In genomic region chr1:66919828-66920227, GRCh38 we compare ENCODE assay signal across 32 cellular contexts.
"Had no signal": no experiment of that assay in that cellular context is flagged by ENCODE, and none has a peak within 500 bp of the region (broad histone marks: within the 10 kb centered on the region; RNA-seq: fewer than 3 reads in every experiment).

No MANE protein-coding gene starts in this region.

- H3K36me3 ChIP-seq: adrenal gland, brain microvascular endothelial cell, breast epithelium had no signal

- ATAC-seq: activated CD4-positive, alpha-beta T cell treated with anti-CD3 and anti-CD28 coated beads for 36 hours; activated CD4-positive, CD25-positive, alpha-beta regulatory T cell treated with anti-CD3 and anti-CD28 coated beads, Interleukin-2, amount 50 U/mL, for 24 hours; activated CD8-positive, alpha-beta memory T cell treated with anti-CD3 and anti-CD28 coated beads, Interleukin-2, amount 10 ng/mL, durations not matched to agents 7 days and 5 days; activated CD8-positive, alpha-beta T cell treated with anti-CD3 and anti-CD28 coated beads, Interleukin-2, amount 10 ng/mL, durations not matched to agents 7 days and 5 days; activated naive CD4-positive, alpha-beta T cell treated with anti-CD3 and anti-CD28 coated beads, Interleukin-2, amount 50 U/mL, for 72 hours; body of pancreas; WTC11 had no signal

- DNase-seq: activated CD4-positive, alpha-beta memory T cell treated with anti-CD3 and anti-CD28 coated beads, Interleukin-2, amount 10 ng/mL, durations not matched to agents 7 days and 5 days; activated CD4-positive, alpha-beta T cell treated with anti-CD3 and anti-CD28 coated beads for 1 hour; activated CD4-positive, alpha-beta T cell treated with anti-CD3 and anti-CD28 coated beads for 36 hours; activated CD4-positive, alpha-beta T cell treated with anti-CD3 and anti-CD28 coated beads for 48 hours; activated CD4-positive, alpha-beta T cell treated with anti-CD3 and anti-CD28 coated beads, Interleukin-2, amount 10 ng/mL, durations not matched to agents 7 days and 5 days; activated CD4-positive, alpha-beta T cell treated with anti-CD3 and anti-CD28 coated beads, Interleukin-2, amount 50 U/mL, for 48 hours; activated CD4-positive, CD25-positive, alpha-beta regulatory T cell; activated CD8-positive, alpha-beta memory T cell treated with anti-CD3 and anti-CD28 coated beads for 24 hours; activated CD8-positive, alpha-beta memory T cell treated with anti-CD3 and anti-CD28 coated beads, Interleukin-2, amount 10 ng/mL, durations not matched to agents 7 days and 5 days; activated CD8-positive, alpha-beta memory T cell treated with anti-CD3 and anti-CD28 coated beads, Interleukin-2, amount 50 U/mL, for 48 hours; activated CD8-positive, alpha-beta T cell treated with anti-CD3 and anti-CD28 coated beads, Interleukin-2, amount 10 ng/mL, durations not matched to agents 7 days and 5 days; activated effector memory CD4-positive, alpha-beta T cell treated with Interleukin-2 at 50 U/mL for 16 hours; activated gamma-delta T cell; activated naive CD4-positive, alpha-beta T cell treated with anti-CD3 and anti-CD28 coated beads for 36 hours; activated naive CD4-positive, alpha-beta T cell treated with anti-CD3 and anti-CD28 coated beads, Interleukin-2, amount 50 U/mL, for 16 hours; activated naive CD8-positive, alpha-beta T cell treated with anti-CD3 and anti-CD28 coated beads for 36 hours; activated T-cell treated with anti-CD3 and anti-CD28 coated beads, Interleukin-2, amount 50 U/mL, for 24 hours; activated T-cell treated with anti-CD3 and anti-CD28 coated beads, Interleukin-2, amount 50 U/mL, for 48 hours; adrenal gland; amniotic stem cell; aorta; body of pancreas; brain microvascular endothelial cell; central memory CD4-positive, alpha-beta T cell; T-helper 1 cell; T-helper 2 cell; T-helper 9 cell; WERI-Rb-1 had no signal

- H3K27ac ChIP-seq: adrenal gland, body of pancreas, brain microvascular endothelial cell, breast epithelium, WERI-Rb-1 had no signal

- H3K27me3 ChIP-seq: adrenal gland, body of pancreas, brain microvascular endothelial cell, breast epithelium had no signal

- H3K4me3 ChIP-seq: adrenal gland, body of pancreas, breast epithelium had no signal

- H3K4me1 ChIP-seq: breast epithelium had no signal

- H3K9me3 ChIP-seq: adrenal gland, body of pancreas, breast epithelium had no signal
